ENCODE assay signal across 1 cellular context in genomic region chr1:212284744-212285684, GRCh38.
TF ChIP-seq lines count a peak whose summit lies in the region.

TSS of gene PPP2R5A (plus strand) at chr1:212285410. CDS start at chr1:212286111, 701 bp downstream.

TF ChIP-seq in WTC11, 78 proteins besides CTCF, POLR2A, EP300 and RAD21 (continued from another document):
- TF ChIP-seq, protein P1, sequence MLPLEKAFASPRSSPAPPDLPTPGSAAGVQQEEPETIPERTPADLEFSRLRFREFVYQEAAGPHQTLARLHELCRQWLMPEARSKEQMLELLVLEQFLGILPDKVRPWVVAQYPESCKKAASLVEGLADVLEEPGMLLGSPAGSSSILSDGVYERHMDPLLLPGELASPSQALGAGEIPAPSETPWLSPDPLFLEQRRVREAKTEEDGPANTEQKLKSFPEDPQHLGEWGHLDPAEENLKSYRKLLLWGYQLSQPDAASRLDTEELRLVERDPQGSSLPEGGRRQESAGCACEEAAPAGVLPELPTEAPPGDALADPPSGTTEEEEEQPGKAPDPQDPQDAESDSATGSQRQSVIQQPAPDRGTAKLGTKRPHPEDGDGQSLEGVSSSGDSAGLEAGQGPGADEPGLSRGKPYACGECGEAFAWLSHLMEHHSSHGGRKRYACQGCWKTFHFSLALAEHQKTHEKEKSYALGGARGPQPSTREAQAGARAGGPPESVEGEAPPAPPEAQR (CRISPR knock-in tag; IDR thresholded peaks at IDR 0.05): no peak
- TF ChIP-seq JUN (CRISPR knock-in tag; IDR thresholded peaks at IDR 0.05): no peak
- peak; percentile 6; the same call in 1 of the 2 replicates for TF ChIP-seq ARID4B (CRISPR knock-in tag; IDR thresholded peaks at IDR 0.05; ENCODE audit: borderline replicate concordance)
- TF ChIP-seq, protein P2, sequence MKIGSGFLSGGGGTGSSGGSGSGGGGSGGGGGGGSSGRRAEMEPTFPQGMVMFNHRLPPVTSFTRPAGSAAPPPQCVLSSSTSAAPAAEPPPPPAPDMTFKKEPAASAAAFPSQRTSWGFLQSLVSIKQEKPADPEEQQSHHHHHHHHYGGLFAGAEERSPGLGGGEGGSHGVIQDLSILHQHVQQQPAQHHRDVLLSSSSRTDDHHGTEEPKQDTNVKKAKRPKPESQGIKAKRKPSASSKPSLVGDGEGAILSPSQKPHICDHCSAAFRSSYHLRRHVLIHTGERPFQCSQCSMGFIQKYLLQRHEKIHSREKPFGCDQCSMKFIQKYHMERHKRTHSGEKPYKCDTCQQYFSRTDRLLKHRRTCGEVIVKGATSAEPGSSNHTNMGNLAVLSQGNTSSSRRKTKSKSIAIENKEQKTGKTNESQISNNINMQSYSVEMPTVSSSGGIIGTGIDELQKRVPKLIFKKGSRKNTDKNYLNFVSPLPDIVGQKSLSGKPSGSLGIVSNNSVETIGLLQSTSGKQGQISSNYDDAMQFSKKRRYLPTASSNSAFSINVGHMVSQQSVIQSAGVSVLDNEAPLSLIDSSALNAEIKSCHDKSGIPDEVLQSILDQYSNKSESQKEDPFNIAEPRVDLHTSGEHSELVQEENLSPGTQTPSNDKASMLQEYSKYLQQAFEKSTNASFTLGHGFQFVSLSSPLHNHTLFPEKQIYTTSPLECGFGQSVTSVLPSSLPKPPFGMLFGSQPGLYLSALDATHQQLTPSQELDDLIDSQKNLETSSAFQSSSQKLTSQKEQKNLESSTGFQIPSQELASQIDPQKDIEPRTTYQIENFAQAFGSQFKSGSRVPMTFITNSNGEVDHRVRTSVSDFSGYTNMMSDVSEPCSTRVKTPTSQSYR (CRISPR knock-in tag; IDR thresholded peaks at IDR 0.05): peak; percentile 82
- peak; percentile 59 for TF ChIP-seq FOXK1 (CRISPR knock-in tag; IDR thresholded peaks at IDR 0.05)
- TF ChIP-seq, protein P3, sequence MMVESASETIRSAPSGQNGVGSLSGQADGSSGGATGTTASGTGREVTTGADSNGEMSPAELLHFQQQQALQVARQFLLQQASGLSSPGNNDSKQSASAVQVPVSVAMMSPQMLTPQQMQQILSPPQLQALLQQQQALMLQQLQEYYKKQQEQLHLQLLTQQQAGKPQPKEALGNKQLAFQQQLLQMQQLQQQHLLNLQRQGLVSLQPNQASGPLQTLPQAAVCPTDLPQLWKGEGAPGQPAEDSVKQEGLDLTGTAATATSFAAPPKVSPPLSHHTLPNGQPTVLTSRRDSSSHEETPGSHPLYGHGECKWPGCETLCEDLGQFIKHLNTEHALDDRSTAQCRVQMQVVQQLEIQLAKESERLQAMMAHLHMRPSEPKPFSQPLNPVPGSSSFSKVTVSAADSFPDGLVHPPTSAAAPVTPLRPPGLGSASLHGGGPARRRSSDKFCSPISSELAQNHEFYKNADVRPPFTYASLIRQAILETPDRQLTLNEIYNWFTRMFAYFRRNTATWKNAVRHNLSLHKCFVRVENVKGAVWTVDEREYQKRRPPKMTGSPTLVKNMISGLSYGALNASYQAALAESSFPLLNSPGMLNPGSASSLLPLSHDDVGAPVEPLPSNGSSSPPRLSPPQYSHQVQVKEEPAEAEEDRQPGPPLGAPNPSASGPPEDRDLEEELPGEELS (CRISPR knock-in tag; IDR thresholded peaks at IDR 0.05): 0 out of 2 replicates have a peak, but pooled peaks have one; percentile 62
- TF ChIP-seq ESRRA (CRISPR knock-in tag; IDR thresholded peaks at IDR 0.05; ENCODE audit: borderline replicate concordance): peak; percentile 27; the same call in 1 of the 2 replicates
- peak; percentile 83 for TF ChIP-seq USF2 (CRISPR knock-in tag; IDR thresholded peaks at IDR 0.05)
- TF ChIP-seq, protein P4, sequence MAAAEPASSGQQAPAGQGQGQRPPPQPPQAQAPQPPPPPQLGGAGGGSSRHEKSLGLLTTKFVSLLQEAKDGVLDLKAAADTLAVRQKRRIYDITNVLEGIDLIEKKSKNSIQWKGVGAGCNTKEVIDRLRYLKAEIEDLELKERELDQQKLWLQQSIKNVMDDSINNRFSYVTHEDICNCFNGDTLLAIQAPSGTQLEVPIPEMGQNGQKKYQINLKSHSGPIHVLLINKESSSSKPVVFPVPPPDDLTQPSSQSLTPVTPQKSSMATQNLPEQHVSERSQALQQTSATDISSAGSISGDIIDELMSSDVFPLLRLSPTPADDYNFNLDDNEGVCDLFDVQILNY (CRISPR knock-in tag; IDR thresholded peaks at IDR 0.05): peak; percentile 82; the same call in 1 of the 2 replicates
- peak; percentile 57 for TF ChIP-seq ZNF423 (CRISPR knock-in tag; IDR thresholded peaks at IDR 0.05)
- TF ChIP-seq ATF1 (CRISPR knock-in tag; IDR thresholded peaks at IDR 0.05): 0 out of 2 replicates have a peak, but pooled peaks have one; percentile 44
- TF ChIP-seq NR2C2 (CRISPR knock-in tag; IDR thresholded peaks at IDR 0.05): no peak
- TF ChIP-seq GABPB1 (CRISPR knock-in tag; IDR thresholded peaks at IDR 0.05): peak; percentile 64
- TF ChIP-seq CREM (CRISPR knock-in tag; IDR thresholded peaks at IDR 0.05): peak; percentile 72
- no peak for TF ChIP-seq TP53 (CRISPR knock-in tag; IDR thresholded peaks at IDR 0.05)
- TF ChIP-seq MAX (CRISPR knock-in tag; IDR thresholded peaks at IDR 0.05): no peak; the same call in none of the 2 replicates
- TF ChIP-seq, protein P5, sequence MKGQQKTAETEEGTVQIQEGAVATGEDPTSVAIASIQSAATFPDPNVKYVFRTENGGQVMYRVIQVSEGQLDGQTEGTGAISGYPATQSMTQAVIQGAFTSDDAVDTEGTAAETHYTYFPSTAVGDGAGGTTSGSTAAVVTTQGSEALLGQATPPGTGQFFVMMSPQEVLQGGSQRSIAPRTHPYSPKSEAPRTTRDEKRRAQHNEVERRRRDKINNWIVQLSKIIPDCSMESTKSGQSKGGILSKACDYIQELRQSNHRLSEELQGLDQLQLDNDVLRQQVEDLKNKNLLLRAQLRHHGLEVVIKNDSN (CRISPR knock-in tag; IDR thresholded peaks at IDR 0.05): peak; percentile 81
